In genomic region chr17:14922421-14922820, GRCh38 we compare ENCODE assay signal across 27 cellular contexts.
A peak's percentile ranks its signal among the peaks of the same experiment; 100 is the strongest.
DNase-seq lines count a peak whose midpoint lies in the region; ATAC-seq and TF ChIP-seq lines count a peak whose summit lies in the region.
"Had no signal": no experiment of that assay in that cellular context is flagged by ENCODE, and none has a peak within 500 bp of the region (broad histone marks: within the 10 kb centered on the region; RNA-seq: fewer than 3 reads in every experiment).

No MANE protein-coding gene starts in this region.

- no peaks in the 10 kb centered on the region for H3K27me3 ChIP-seq in body of pancreas
- H3K27me3 ChIP-seq: gastrocnemius medialis, neutrophil, uterus had no signal

- 21 to 25% methylated on average over 2 of the region's 2 CpGs for WGBS in body of pancreas, 2 donors

- TF ChIP-seq POLR2A in body of pancreas (IDR thresholded peaks at IDR 0.05): no peak

- H3K27ac ChIP-seq in body of pancreas: peak overlapping the region in 3 of 4 donors; percentile 39 to 71 (median 54)
- H3K27ac ChIP-seq: gastrocnemius medialis, neutrophil, suprapubic skin, uterus had no signal

- H3K36me3 ChIP-seq in body of pancreas (replicated peaks in 1 of 2; ENCODE audit: insufficient read depth in 1 of 2, low read depth in 2 of 2): no peaks in the 10 kb centered on the region
- H3K36me3 ChIP-seq: gastrocnemius medialis, neutrophil, suprapubic skin, uterus had no signal

- no peaks in the 10 kb centered on the region for H3K9me3 ChIP-seq in body of pancreas
- H3K9me3 ChIP-seq: gastrocnemius medialis, neutrophil, uterus had no signal

- TF ChIP-seq CTCF in body of pancreas (IDR thresholded peaks at IDR 0.05): no peak

- no peak overlapping the region for H3K4me3 ChIP-seq in body of pancreas
- H3K4me3 ChIP-seq: gastrocnemius medialis, lung, smooth muscle cell, suprapubic skin, uterus had no signal

- H3K4me1 ChIP-seq in body of pancreas: peaks cover 44% of the 10 kb centered on the region
- H3K4me1 ChIP-seq: gastrocnemius medialis, uterus had no signal

- DNase-seq in G401 (ENCODE audit: low spot score) (peak; percentile 9), body of pancreas (peak; percentile 60 to 72 (median 64)), head of caudate nucleus (peak in 24 of 42 donors; percentile 1 to 78 (median 26)), putamen (ENCODE audit: low spot score) (peak; percentile 15), HPDE6-E6E7 (ENCODE audit: extremely low spot score) (no peak), NCI-H2196 (lab: John Stamatoyannopoulos, UW; ENCODE audit: unreplicated experiment) (no peak), NCI-H1105 (lab: John Stamatoyannopoulos, UW) (no peak)
- DNase-seq: activated naive CD4-positive, alpha-beta T cell treated with anti-CD3 and anti-CD28 coated beads for 36 hours; amniotic stem cell; dermis blood vessel endothelial cell; gastrocnemius medialis; KBM-7; NCI-H1436 treated with DMSO at 0.1 percent for 48 hours; NCI-H524 treated with DMSO at 0.1 percent for 48 hours; NK-92 treated with Interleukin-12 subunit alpha and Interleukin-12 subunit beta, amount 100 ng/mL, for 24 hours; SHP77; stimulated activated CD4-positive, alpha-beta T cell treated with anti-CD3 and anti-CD28 coated beads, Interleukin-2, amount 100 ng/mL, for 24 hours; SW 1271; T1000; uterus had no signal

- in situ Hi-C loops in G401 (cut with HindIII; ENCODE audit: low sequenced_read_pairs): no loop called here

- ATAC-seq in body of pancreas (peak; percentile 79), HG03196 (IDR thresholded peaks at IDR 0.05; ENCODE audit: unreplicated experiment) (no peak)
- ATAC-seq: gastrocnemius medialis; stimulated activated effector memory CD8-positive, alpha-beta T cell treated with anti-CD3 and anti-CD28 coated beads, Interleukin-12 subunit alpha, Interleukin-12 subunit beta, amount 100 ng/mL, for 72 hours; WTC11 had no signal

- intact Hi-C loops in body of pancreas (cut with DNase I) (no loop called here), head of caudate nucleus (cut with DNase I) (loop anchor here (10.0 kb wide), 1 partner anchor 1588 kb away; no protein-coding TSS in a partner anchor)

Comparison
In these comparisons a context has a peak if more than half of its experiments do, and no peak if none do; other contexts are left out.
1. DNase-seq: peak in G401 (single experiment), body of pancreas (4 of 4), head of caudate nucleus (24 of 42) and putamen (single experiment); none in HPDE6-E6E7 (single experiment), NCI-H2196 (single experiment) and NCI-H1105 (single experiment).